8 cellular contexts compared by ENCODE assay signal in genomic region chr7:27739914-27740448, GRCh38. TPM values are rescaled to one million over a fixed set of nuclear protein-coding genes. Genes with fewer than 3 reads are reported as not detected.
DNase-seq lines count a peak whose midpoint lies in the region; ATAC-seq and TF ChIP-seq lines count a peak whose summit lies in the region.

TAX1BP1 (plus strand) TSS chr7:27740162; CDS start chr7:27748525, 8,363 bp downstream.

- in situ Hi-C loops in GM13977 (cut with MboI; ENCODE audit: low pct_unique_long_range_greater_than_20kb, low sequenced_read_pairs, unreplicated experiment), result no loop called here

- H3K9me3 ChIP-seq in left ventricle myocardium inferior (replicated peaks) (no peaks in the 10 kb centered on the region), prostate gland (no peaks in the 10 kb centered on the region)

- peak; percentile 92 for ATAC-seq in HG02884 (IDR thresholded peaks at IDR 0.05; ENCODE audit: unreplicated experiment)

- under 1% methylated on average over 41 of the region's 41 CpGs for WGBS in prostate gland
- WGBS in urinary bladder, result under 1% methylated on average over 41 of the region's 41 CpGs

- H3K27me3 ChIP-seq in left ventricle myocardium inferior (ENCODE audit: low read depth) (no peaks in the 10 kb centered on the region), prostate gland (replicated peaks; ENCODE audit: insufficient read depth) (no peaks in the 10 kb centered on the region)

- H3K4me3 ChIP-seq in left ventricle myocardium inferior, result peak within 1 kb of the TSS; percentile 97
- H3K4me3 ChIP-seq in prostate gland, result peak within 1 kb of the TSS; percentile 98 to 99
- peak within 1 kb of the TSS; percentile 80 for H3K4me3 ChIP-seq in urinary bladder (ENCODE audit: low read depth, low read length)

- H3K9me3 Mint-ChIP-seq in T-helper 1 cell treated with Interleukin-12 subunit alpha and Interleukin-12 subunit beta and Interleukin-4 antibody, amounts not matched to agents 30 μg/mL and 1 μg/mL, for 36 hours, result no peaks in the 10 kb centered on the region

- H3K36me3 ChIP-seq in left ventricle myocardium inferior (no peaks in the 10 kb centered on the region), prostate gland (no peaks in the 10 kb centered on the region), urinary bladder (ENCODE audit: insufficient read depth) (no peaks in the 10 kb centered on the region)

- intact Hi-C loops in left ventricle myocardium inferior (cut with micrococcal nuclease) (no loop called here), prostate gland (cut with DNase I) (loop anchor here (2.0 to 10.0 kb wide), 5 partner anchors 77 to 543 kb away; partner anchors contain the start of gene HIBADH)

- H3K4me3 Mint-ChIP-seq in T-helper 1 cell treated with Interleukin-12 subunit alpha and Interleukin-12 subunit beta and Interleukin-4 antibody, amounts not matched to agents 30 μg/mL and 1 μg/mL, for 36 hours, result peak within 1 kb of the TSS; percentile 90

- H3K27ac ChIP-seq in left ventricle myocardium inferior (replicated peaks) (peak within 1 kb of the TSS; percentile 98), prostate gland (peak within 1 kb of the TSS; percentile 99 to 100), urinary bladder (ENCODE audit: low read depth) (peak within 1 kb of the TSS; percentile 98)

- peaks cover 6% of the 10 kb centered on the region for H3K27me3 Mint-ChIP-seq in T-helper 1 cell treated with Interleukin-12 subunit alpha and Interleukin-12 subunit beta and Interleukin-4 antibody, amounts not matched to agents 30 μg/mL and 1 μg/mL, for 36 hours (ENCODE audit: low read depth)

- H3K4me1 ChIP-seq in left ventricle myocardium inferior (peaks cover 54% of the 10 kb centered on the region), prostate gland (replicated peaks) (no peaks in the 10 kb centered on the region), urinary bladder (ENCODE audit: insufficient read depth) (no peaks in the 10 kb centered on the region)

- peaks cover 6% of the 10 kb centered on the region for H3K36me3 Mint-ChIP-seq in T-helper 1 cell treated with Interleukin-12 subunit alpha and Interleukin-12 subunit beta and Interleukin-4 antibody, amounts not matched to agents 30 μg/mL and 1 μg/mL, for 36 hours (ENCODE audit: low read depth)

- peak; percentile 100 for TF ChIP-seq POLR2A in prostate gland (IDR thresholded peaks at IDR 0.05)

- peak within 1 kb of the TSS; percentile 94 for H3K27ac Mint-ChIP-seq in T-helper 1 cell treated with Interleukin-12 subunit alpha and Interleukin-12 subunit beta and Interleukin-4 antibody, amounts not matched to agents 30 μg/mL and 1 μg/mL, for 36 hours

- DNase-seq in GM13977 (ENCODE audit: low spot score) (peak; percentile 93), NCI-H1694 (lab: John Stamatoyannopoulos, UW) (peak; percentile 91), amniotic stem cell (lab: John Stamatoyannopoulos, UW) (peak; percentile 87), left ventricle myocardium inferior (peak; percentile 96), prostate gland (ENCODE audit: low spot score) (peak; percentile 96)

- H3K4me1 Mint-ChIP-seq in T-helper 1 cell treated with Interleukin-12 subunit alpha and Interleukin-12 subunit beta and Interleukin-4 antibody, amounts not matched to agents 30 μg/mL and 1 μg/mL, for 36 hours (ENCODE audit: low read depth), result peaks cover 24% of the 10 kb centered on the region

- TF ChIP-seq CTCF in GM13977 (IDR thresholded peaks at IDR 0.05; ENCODE audit: extremely low read depth, insufficient read depth, missing control alignments) (no peak), left ventricle myocardium inferior (IDR thresholded peaks at IDR 0.05; ENCODE audit: borderline replicate concordance) (no peak), prostate gland (IDR thresholded peaks at IDR 0.05) (peak in 1 of 4 experiments; percentile 15)

RNA-seq across cellular contexts. Expression of gene TAX1BP1, which starts in this region (rescaled TPM):
- total RNA-seq in left ventricle myocardium inferior, result 184 TPM
- 100 to 1,000 TPM; 105 to 125 TPM for total RNA-seq in prostate gland
- 115 TPM for total RNA-seq in urinary bladder
- polyA plus RNA-seq in urinary bladder, result 99.7 TPM

Comparison
In these comparisons a context has a peak if more than half of its experiments do, and no peak if none do; other contexts are left out.
1. Peak in every context shown above with its lines: DNase-seq, ATAC-seq, H3K4me3 ChIP-seq and H3K27ac ChIP-seq.